Comparison of ENCODE assay signal across 8 cellular contexts in genomic region chr9:127347831-127348699, GRCh38. TPM values are rescaled to one million over a fixed set of nuclear protein-coding genes. Genes with fewer than 3 reads are reported as not detected.
DNase-seq lines count a peak whose midpoint lies in the region; ATAC-seq, FAIRE-seq and TF ChIP-seq lines count a peak whose summit lies in the region.

No MANE protein-coding gene starts in this region.

- ATAC-seq in HG03378 (IDR thresholded peaks at IDR 0.05; ENCODE audit: unreplicated experiment) = no peak
- no peak for ATAC-seq in GM18870 (IDR thresholded peaks at IDR 0.05; ENCODE audit: unreplicated experiment)
- ATAC-seq in HG03039 (IDR thresholded peaks at IDR 0.05; ENCODE audit: unreplicated experiment) = no peak

- peak; percentile 11 for FAIRE-seq in A204.1 (lab: Jason Lieb, UNC)
- FAIRE-seq in GM12892 (lab: Jason Lieb, UNC) = no peak

- in situ Hi-C loops in SK-MEL-5 (cut with HindIII; ENCODE audit: low pct_unique_long_range_greater_than_20kb, low sequenced_read_pairs) = no loop called here

- DNase-seq in H4 (ENCODE audit: low spot score) (peak; percentile 41), SK-MEL-5 (ENCODE audit: low read depth, low spot score) (peak; percentile 65), glomerular endothelial cell (ENCODE audit: extremely low read depth, low read depth, low spot score) (peak; percentile 51), GM12892 (ENCODE audit: insufficient read length) (no peak)

- no peak for TF ChIP-seq POLR2A in GM12892 (IDR thresholded peaks at IDR 0.05; ENCODE audit: low read depth, low read length)

RNA-seq across cellular contexts. Expression of gene SLC2A8, which starts 48.9 kb away (rescaled TPM):
- total RNA-seq in H4 (2014; rRNA removed; shearing (Covaris generic)) = 8.4 and 8.7 TPM in 2 replicates
- total RNA-seq in SK-MEL-5 (2014; rRNA removed; shearing (Covaris generic)) = 4.4 and 10.3 TPM in 2 replicates
- 8.4 and 8.5 TPM in 2 replicates for polyA plus RNA-seq in SK-MEL-5 (2015; cell fraction: cytosol; rRNA removed)
- polyA plus RNA-seq in SK-MEL-5 (2015; cell fraction: nucleus; rRNA removed) = 30.3 and 30.8 TPM in 2 replicates
- total RNA-seq in glomerular endothelial cell = 16.5 and 17.9 TPM in 2 replicates
- 3.0 TPM for polyA plus RNA-seq in GM12892 (2012; ENCODE audit: missing spikeins)
